Comparison of ENCODE assay signal across 1 cellular context in genomic region chr11:64947202-64947814, GRCh38.
TF ChIP-seq lines count a peak whose summit lies in the region.

No MANE protein-coding gene starts in this region.

TF ChIP-seq in A549, 52 proteins besides CTCF, POLR2A, EP300 and RAD21:
- TF ChIP-seq USF2 (IDR thresholded peaks at IDR 0.05) = no peak
- TF ChIP-seq SMC3 (IDR thresholded peaks at IDR 0.05) = no peak
- no peak for TF ChIP-seq ZC3H11A (IDR thresholded peaks at IDR 0.05)
- no peak for TF ChIP-seq REST (IDR thresholded peaks at IDR 0.05)
- TF ChIP-seq CEBPB (IDR thresholded peaks at IDR 0.05) = no peak
- TF ChIP-seq MAZ (IDR thresholded peaks at IDR 0.05; ENCODE audit: borderline replicate concordance, low read depth, low read length) = no peak
